In genomic region chr22:40035351-40035750, GRCh38 we compare ENCODE assay signal across 20 cellular contexts. TPM values are rescaled to one million over a fixed set of nuclear protein-coding genes. Genes with fewer than 3 reads are reported as not detected.
"Had no signal": no experiment of that assay in that cellular context is flagged by ENCODE, and none has a peak within 500 bp of the region (broad histone marks: within the 10 kb centered on the region; RNA-seq: fewer than 3 reads in every experiment).

No MANE protein-coding gene starts in this region.

- DNase-seq: KBM-7, NCI-H1092, NCI-H1105 treated with DMSO at 0.1 percent for 48 hours, NCI-H1417 treated with DMSO at 0.1 percent for 48 hours, NCI-H146, NCI-H1694 treated with DMSO at 0.1 percent for 48 hours, NCI-H1930, NCI-H2081, NCI-H2107, NCI-H226, NCI-H446, NCI-H510A, NCI-H524 treated with DMSO at 0.1 percent for 48 hours, NCI-H69, NCI-H774, SHP77 treated with DMSO at 0.1 percent for 48 hours, SJCRH30 had no signal

- H3K9me3 ChIP-seq: SJCRH30 had no signal

- ATAC-seq: SK-N-SH treated with all-trans-retinoic acid at 6 μM for 48 hours had no signal

- H3K36me3 ChIP-seq: SJCRH30 had no signal

- H3K27ac ChIP-seq: RWPE1, SJCRH30 had no signal

- H3K4me3 ChIP-seq: SJCRH30 had no signal

RNA-seq across cellular contexts. Expression of gene FAM83F, which starts 40.6 kb away (rescaled TPM):
- total RNA-seq: LHCN-M2, SJCRH30 had no signal
